ENCODE assay signal across 15 cellular contexts in genomic region chr2:43123486-43123885, GRCh38.
DNase-seq lines count a peak whose midpoint lies in the region; ATAC-seq and TF ChIP-seq lines count a peak whose summit lies in the region.
"Had no signal": no experiment of that assay in that cellular context is flagged by ENCODE, and none has a peak within 500 bp of the region (broad histone marks: within the 10 kb centered on the region; RNA-seq: fewer than 3 reads in every experiment).

No MANE protein-coding gene starts in this region.

- H3K36me3 ChIP-seq in KOPT-K1 (ENCODE audit: insufficient read depth, low read length) (no peaks in the 10 kb centered on the region), upper lobe of right lung (no peaks in the 10 kb centered on the region)
- H3K36me3 ChIP-seq: SJCRH30 had no signal

- no peaks in the 10 kb centered on the region for H3K27me3 Mint-ChIP-seq in nephron (ENCODE audit: low read depth)

- peaks cover 2% of the 10 kb centered on the region for H3K4me1 ChIP-seq in upper lobe of right lung

- peaks cover 3% of the 10 kb centered on the region for H3K36me3 Mint-ChIP-seq in nephron (ENCODE audit: low read depth)

- H3K9me3 Mint-ChIP-seq in nephron = peaks cover 3% of the 10 kb centered on the region

- peaks cover 40% of the 10 kb centered on the region for H3K4me1 Mint-ChIP-seq in nephron

- peak overlapping the region; percentile 97 for H3K27ac ChIP-seq in KOPT-K1 (ENCODE audit: low read depth, low read length, poor library complexity, severe bottlenecking)
- H3K27ac ChIP-seq in upper lobe of right lung = no peak overlapping the region
- H3K27ac ChIP-seq: SJCRH30 had no signal

- intact Hi-C loops in left cardiac atrium (cut with DNase I) (loop anchor here in 1 of 2 donors (10.0 kb wide), 1 partner anchor 279 kb away; no protein-coding TSS in a partner anchor), Right ventricle myocardium superior (cut with DNase I) (loop anchor here (10.0 kb wide), 2 partner anchors 149 to 361 kb away; no protein-coding TSS in a partner anchor), upper lobe of right lung (cut with DNase I) (no loop called here)

- H3K4me3 Mint-ChIP-seq in nephron = peak overlapping the region in 2 of 3 experiments; percentile 77 to 78

- DNase-seq in left cardiac atrium (peak; percentile 12), Right ventricle myocardium superior (no peak), upper lobe of right lung (peak; percentile 29), HuH-7.5 (ENCODE audit: low spot score) (no peak), OCI-M2 (lab: John Stamatoyannopoulos, UW; ENCODE audit: unreplicated experiment) (no peak)
- no peak for DNase-seq in activated naive CD4-positive, alpha-beta T cell treated with anti-CD3 and anti-CD28 coated beads, Interleukin-2, amount 50 U/mL, for 16 hours
- DNase-seq: NCI-H1105; NCI-H1694 treated with DMSO at 0.1 percent for 48 hours; NCI-H2107; NCI-H69; NK-92 treated with Interleukin-12 subunit alpha and Interleukin-12 subunit beta, amount 100 ng/mL, for 24 hours; SJCRH30 had no signal

- H3K27me3 ChIP-seq in upper lobe of right lung = no peaks in the 10 kb centered on the region
- H3K27me3 ChIP-seq: SJCRH30 had no signal

- H3K4me3 ChIP-seq in upper lobe of right lung = no peak overlapping the region
- H3K4me3 ChIP-seq: SJCRH30 had no signal

- TF ChIP-seq CTCF in nephron (IDR thresholded peaks at IDR 0.05; ENCODE audit: unreplicated experiment in 3 of 3) (no peak), upper lobe of right lung (IDR thresholded peaks at IDR 0.05) (no peak)

- H3K9me3 ChIP-seq in KOPT-K1 (ENCODE audit: insufficient read depth, low read length, poor library complexity, severe bottlenecking) = peaks cover 10% of the 10 kb centered on the region
- H3K9me3 ChIP-seq in upper lobe of right lung = peaks cover 10% of the 10 kb centered on the region

- no peak for ATAC-seq in left cardiac atrium
- ATAC-seq in Right ventricle myocardium superior (ENCODE audit: poor library complexity) = no peak
- no peak for ATAC-seq in upper lobe of right lung
- ATAC-seq: HepG2 had no signal

- peak overlapping the region; percentile 85 to 92 (median 88) for H3K27ac Mint-ChIP-seq in nephron

Comparison
In these comparisons a context has a peak if more than half of its experiments do, and no peak if none do; other contexts are left out.
1. DNase-seq: peak in left cardiac atrium (single experiment) and upper lobe of right lung (single experiment); none in Right ventricle myocardium superior (single experiment), activated naive CD4-positive, alpha-beta T cell treated with anti-CD3 and anti-CD28 coated beads, Interleukin-2, amount 50 U/mL, for 16 hours (single experiment), HuH-7.5 (single experiment) and OCI-M2 (single experiment).